ENCODE assay signal across 27 cellular contexts in genomic region chr3:193714523-193715137, GRCh38.
"Had no signal": no experiment of that assay in that cellular context is flagged by ENCODE, and none has a peak within 500 bp of the region (broad histone marks: within the 10 kb centered on the region; RNA-seq: fewer than 3 reads in every experiment).

No MANE protein-coding gene starts in this region.

- ATAC-seq: activated CD4-positive, alpha-beta T cell treated with anti-CD3 and anti-CD28 coated beads for 36 hours; activated T-helper 17 cell treated with anti-CD3 and anti-CD28 coated beads, Interleukin-2, amount 50 U/mL, for 72 hours; T-helper 17 cell had no signal

- H3K4me3 Mint-ChIP-seq: activated CD4-positive, alpha-beta memory T cell treated with anti-CD3 and anti-CD28 coated beads, Interleukin-2, amount 10 ng/mL, durations not matched to agents 7 days and 5 days; activated CD4-positive, alpha-beta T cell treated with anti-CD3 and anti-CD28 coated beads for 36 hours; activated naive CD4-positive, alpha-beta T cell treated with anti-CD3 and anti-CD28 coated beads for 36 hours; activated naive CD8-positive, alpha-beta T cell; activated T-helper 17 cell treated with anti-CD3 and anti-CD28 coated beads, Interleukin-2, amount 50 U/mL, for 72 hours; brain; central memory CD8-positive, alpha-beta T cell; T-helper 17 cell had no signal

- H3K4me1 ChIP-seq: Peyer's patch had no signal

- H3K27ac ChIP-seq: Peyer's patch, RWPE1, WERI-Rb-1 had no signal

- H3K27ac Mint-ChIP-seq: activated CD4-positive, alpha-beta memory T cell treated with anti-CD3 and anti-CD28 coated beads, Interleukin-2, amount 10 ng/mL, durations not matched to agents 7 days and 5 days; activated CD4-positive, alpha-beta T cell treated with anti-CD3 and anti-CD28 coated beads for 36 hours; activated naive CD4-positive, alpha-beta T cell treated with anti-CD3 and anti-CD28 coated beads for 36 hours; activated naive CD8-positive, alpha-beta T cell; activated T-helper 17 cell treated with anti-CD3 and anti-CD28 coated beads, Interleukin-2, amount 50 U/mL, for 72 hours; brain; T-helper 17 cell had no signal

- H3K4me1 Mint-ChIP-seq: activated T-helper 17 cell treated with anti-CD3 and anti-CD28 coated beads, Interleukin-2, amount 50 U/mL, for 72 hours; central memory CD8-positive, alpha-beta T cell; T-helper 17 cell had no signal

- H3K27me3 Mint-ChIP-seq: activated CD4-positive, alpha-beta memory T cell treated with anti-CD3 and anti-CD28 coated beads, Interleukin-2, amount 10 ng/mL, durations not matched to agents 7 days and 5 days; activated CD4-positive, alpha-beta T cell treated with anti-CD3 and anti-CD28 coated beads for 36 hours; activated naive CD8-positive, alpha-beta T cell; activated T-helper 17 cell treated with anti-CD3 and anti-CD28 coated beads, Interleukin-2, amount 50 U/mL, for 72 hours; central memory CD8-positive, alpha-beta T cell; T-helper 17 cell had no signal

- H3K36me3 ChIP-seq: Peyer's patch, WERI-Rb-1 had no signal

- FAIRE-seq: astrocyte had no signal

- DNase-seq: activated CD4-positive, alpha-beta memory T cell treated with anti-CD3 and anti-CD28 coated beads, Interleukin-2, amount 10 ng/mL, durations not matched to agents 7 days and 5 days; activated CD4-positive, alpha-beta T cell treated with anti-CD3 and anti-CD28 coated beads for 36 hours; activated CD4-positive, alpha-beta T cell treated with anti-CD3 and anti-CD28 coated beads, Interleukin-2, amount 50 U/mL, for 1 hour; activated gamma-delta T cell; activated naive CD4-positive, alpha-beta T cell treated with anti-CD3 and anti-CD28 coated beads for 36 hours; activated T-cell treated with anti-CD3 and anti-CD28 coated beads for 4 hours; activated T-cell treated with anti-CD3 and anti-CD28 coated beads, Interleukin-2, amount 50 U/mL, for 48 hours; amygdala; NCI-H1048; NCI-H146; NCI-H187 treated with DMSO at 0.1 percent for 48 hours; NCI-H2081 treated with DMSO at 0.1 percent for 48 hours; NCI-H2171; NCI-H2227 treated with DMSO at 0.1 percent for 48 hours; NCI-H446 treated with DMSO at 0.1 percent for 48 hours; NCI-H524 treated with DMSO at 0.1 percent for 48 hours; NCI-H82; Peyer's patch; SHP77; T-helper 17 cell; WERI-Rb-1 had no signal

- H3K4me3 ChIP-seq: Peyer's patch had no signal

- H3K27me3 ChIP-seq: Peyer's patch had no signal
